ENCODE assay signal across 14 cellular contexts in genomic region chr1:14320518-14320917, GRCh38.
A peak's percentile ranks its signal among the peaks of the same experiment; 100 is the strongest.
DNase-seq lines count a peak whose midpoint lies in the region; ATAC-seq and TF ChIP-seq lines count a peak whose summit lies in the region.
"Had no signal": no experiment of that assay in that cellular context is flagged by ENCODE, and none has a peak within 500 bp of the region (broad histone marks: within the 10 kb centered on the region; RNA-seq: fewer than 3 reads in every experiment).

No MANE protein-coding gene starts in this region.

- CTCF ChIA-PET in PC-3 (lab: Charles Lee) = interaction anchor here (0.6 kb wide), 1 partner anchor 66 kb away, joined by 9 read pairs; no protein-coding TSS in a partner anchor

- TF ChIP-seq CTCF in AG10803 (conservative IDR thresholded peaks at IDR 0.05; ENCODE audit: low read length) (no peak), PC-3 (conservative IDR thresholded peaks at IDR 0.05; ENCODE audit: low read depth, low read length) (no peak), brain microvascular endothelial cell (IDR thresholded peaks at IDR 0.05; ENCODE audit: low read depth, low read length, missing control alignments) (no peak)

- peak; percentile 62 for DNase-seq in AG10803 (ENCODE audit: low read depth)
- DNase-seq in HT1080 (ENCODE audit: low read depth) = peak; percentile 51
- peak; percentile 95 for DNase-seq in PC-3
- DNase-seq in fibroblast of peridontal ligament (ENCODE audit: extremely low read depth) = peak; percentile 59
- no peak for DNase-seq in brain microvascular endothelial cell
- DNase-seq in SIG-M5 (lab: John Stamatoyannopoulos, UW) = no peak
- no peak for DNase-seq in left colon
- DNase-seq: NCI-H1092 treated with DMSO at 0.1 percent for 48 hours, NCI-H82, psoas muscle, T-cell had no signal

- H3K9me3 Mint-ChIP-seq in stimulated activated memory B cell treated with anti-CD40 and anti-IgM and Interleukin-4, amounts not matched to agents 10 μg/mL and 1 μg/mL and 100 μg/mL, for 72 hours = peaks cover 6% of the 10 kb centered on the region

- H3K4me3 Mint-ChIP-seq in stimulated activated memory B cell treated with anti-CD40 and anti-IgM and Interleukin-4, amounts not matched to agents 10 μg/mL and 1 μg/mL and 100 μg/mL, for 72 hours = no peak overlapping the region
- H3K4me3 Mint-ChIP-seq: CD4-positive, CD25-positive, alpha-beta regulatory T cell had no signal

- in situ Hi-C loops in brain microvascular endothelial cell (cut with HindIII; ENCODE audit: low pct_ligation_motif_present, low sequenced_read_pairs) = no loop called here

- POLR2A ChIA-PET in PC-3 (lab: Charles Lee; ENCODE audit: unreplicated experiment) = interaction anchor here (0.6 kb wide), 1 partner anchor 1022 kb away, joined by 4 read pairs; no protein-coding TSS in a partner anchor

- H3K4me2 ChIP-seq in PC-3 (ENCODE audit: low read length) = no peak overlapping the region

- H3K4me1 Mint-ChIP-seq in stimulated activated memory B cell treated with anti-CD40 and anti-IgM and Interleukin-4, amounts not matched to agents 10 μg/mL and 1 μg/mL and 100 μg/mL, for 72 hours = no peaks in the 10 kb centered on the region
- H3K4me1 Mint-ChIP-seq: CD4-positive, CD25-positive, alpha-beta regulatory T cell had no signal

- H4K20me1 ChIP-seq in PC-3 (ENCODE audit: low read length) = no peaks in the 10 kb centered on the region

- H3K9me2 ChIP-seq in PC-3 (replicated peaks; ENCODE audit: low read length) = no peaks in the 10 kb centered on the region

- no peak overlapping the region for H3K4me3 ChIP-seq in AG10803 (ENCODE audit: low read length)
- H3K4me3 ChIP-seq in PC-3 (ENCODE audit: low read length) = no peak overlapping the region
- no peak overlapping the region for H3K4me3 ChIP-seq in brain microvascular endothelial cell (ENCODE audit: low read depth, low read length)
- H3K4me3 ChIP-seq: psoas muscle had no signal

- no peak overlapping the region for H3K27ac Mint-ChIP-seq in stimulated activated memory B cell treated with anti-CD40 and anti-IgM and Interleukin-4, amounts not matched to agents 10 μg/mL and 1 μg/mL and 100 μg/mL, for 72 hours
- H3K27ac Mint-ChIP-seq: CD4-positive, CD25-positive, alpha-beta regulatory T cell; T-cell had no signal

- no peaks in the 10 kb centered on the region for H3K79me2 ChIP-seq in PC-3 (ENCODE audit: low read length)

- H3F3A ChIP-seq in PC-3 (ENCODE audit: low read length, unreplicated experiment) = peaks cover 5% of the 10 kb centered on the region

- H3K27me3 ChIP-seq in PC-3 (ENCODE audit: low read length) (no peaks in the 10 kb centered on the region), brain microvascular endothelial cell (replicated peaks) (no peaks in the 10 kb centered on the region)

- H3K4me1 ChIP-seq in PC-3 (ENCODE audit: insufficient read depth, low read length) = peaks cover 28% of the 10 kb centered on the region
- H3K4me1 ChIP-seq: psoas muscle had no signal

- no peaks in the 10 kb centered on the region for H3K9me3 ChIP-seq in PC-3 (ENCODE audit: low read length)
- H3K9me3 ChIP-seq: psoas muscle had no signal

- H3K36me3 ChIP-seq in PC-3 (ENCODE audit: low read depth, low read length) (no peaks in the 10 kb centered on the region), brain microvascular endothelial cell (replicated peaks) (no peaks in the 10 kb centered on the region)

- H3K27ac ChIP-seq in PC-3 (ENCODE audit: low read length) (peak overlapping the region; percentile 35), brain microvascular endothelial cell (no peak overlapping the region)
- H3K27ac ChIP-seq: HL-60, psoas muscle had no signal

- no peak overlapping the region for H3K9ac ChIP-seq in PC-3 (ENCODE audit: low read length)

- no peaks in the 10 kb centered on the region for H3K36me3 Mint-ChIP-seq in stimulated activated memory B cell treated with anti-CD40 and anti-IgM and Interleukin-4, amounts not matched to agents 10 μg/mL and 1 μg/mL and 100 μg/mL, for 72 hours
- H3K36me3 Mint-ChIP-seq: CD4-positive, CD25-positive, alpha-beta regulatory T cell; T-cell had no signal

- H2AFZ ChIP-seq in PC-3 (ENCODE audit: low read length) = no peak overlapping the region

- ATAC-seq in PC-3 (peak; percentile 85), left colon (no peak)
- ATAC-seq in stimulated activated memory B cell treated with anti-CD40 and anti-IgM and Interleukin-4, amounts not matched to agents 10 μg/mL and 1 μg/mL and 100 μg/mL, for 72 hours = no peak
- ATAC-seq: psoas muscle had no signal

- intact Hi-C loops in PC-3 (cut with micrococcal nuclease) = loop anchor here (1.0 kb wide), 1 partner anchor 166 kb away; no protein-coding TSS in a partner anchor
- intact Hi-C loops in left colon (cut with DNase I, micrococcal nuclease) = no loop called here

- H3K27me3 Mint-ChIP-seq in stimulated activated memory B cell treated with anti-CD40 and anti-IgM and Interleukin-4, amounts not matched to agents 10 μg/mL and 1 μg/mL and 100 μg/mL, for 72 hours = peaks cover 34% of the 10 kb centered on the region
- H3K27me3 Mint-ChIP-seq: CD4-positive, CD25-positive, alpha-beta regulatory T cell had no signal

- no TSS peak for BruUV-seq in PC-3 (replicated peaks; lab: Mats Ljungman, UMichigan)

Comparison
In these comparisons a context has a peak if more than half of its experiments do, and no peak if none do; other contexts are left out.
1. DNase-seq: peak in AG10803 (single experiment), HT1080 (single experiment), PC-3 (single experiment) and fibroblast of peridontal ligament (single experiment); none in brain microvascular endothelial cell (single experiment), SIG-M5 (single experiment) and left colon (0 of 2).